In genomic region chr3:39188271-39189149, GRCh38 we compare ENCODE assay signal across 23 cellular contexts. TPM values are rescaled to one million over a fixed set of nuclear protein-coding genes. Genes with fewer than 3 reads are reported as not detected.
"Had no signal": no experiment of that assay in that cellular context is flagged by ENCODE, and none has a peak within 500 bp of the region (broad histone marks: within the 10 kb centered on the region; RNA-seq: fewer than 3 reads in every experiment).

No MANE protein-coding gene starts in this region.

- H3K9ac ChIP-seq: SK-N-SH had no signal

- DNase-seq: activated B cell treated with CpG ODN at 0.5 μM for 24 hours; activated CD4-positive, alpha-beta memory T cell treated with anti-CD3 and anti-CD28 coated beads for 36 hours; activated CD4-positive, alpha-beta T cell treated with anti-CD3 and anti-CD28 coated beads for 4 hours; activated CD8-positive, alpha-beta memory T cell treated with anti-CD3 and anti-CD28 coated beads, Interleukin-2, amount 10 ng/mL, durations not matched to agents 7 days and 5 days; activated naive CD4-positive, alpha-beta T cell treated with anti-CD3 and anti-CD28 coated beads for 36 hours; activated T-cell treated with anti-CD3 and anti-CD28 coated beads, Interleukin-2, amount 50 U/mL, for 1 hour; body of pancreas; cortex of kidney; SK-N-SH; stimulated activated CD4-positive, alpha-beta T cell treated with anti-CD3 and anti-CD28 coated beads, Interleukin-4, amount 100 ng/mL, for 24 hours; stimulated activated naive B cell treated with anti-CD40 and anti-IgM and Interleukin-4, amounts not matched to agents 10 μg/mL and 1 μg/mL and 100 μg/mL, for 72 hours; T-cell; T-helper 9 cell; thyroid gland had no signal

- H3K9me3 ChIP-seq: body of pancreas, gastroesophageal sphincter, heart left ventricle, SK-N-SH, thyroid gland had no signal

- ATAC-seq: activated CD8-positive, alpha-beta memory T cell treated with anti-CD3 and anti-CD28 coated beads, Interleukin-2, amount 10 ng/mL, durations not matched to agents 7 days and 5 days; body of pancreas; gastroesophageal sphincter; sciatic nerve; stimulated activated naive B cell treated with anti-CD40 and anti-IgM and Interleukin-4, amounts not matched to agents 10 μg/mL and 1 μg/mL and 100 μg/mL, for 72 hours; T-cell had no signal

- H3K27me3 ChIP-seq: body of pancreas, gastroesophageal sphincter, heart left ventricle, thyroid gland had no signal

- H3K36me3 ChIP-seq: gastroesophageal sphincter, thyroid gland had no signal

- H3K4me2 ChIP-seq: SK-N-SH had no signal

- H3K27ac ChIP-seq: body of pancreas, gastroesophageal sphincter, thyroid gland had no signal

- H3K4me3 ChIP-seq: body of pancreas, gastroesophageal sphincter, lung, thyroid gland had no signal

RNA-seq across cellular contexts. Expression of gene XIRP1, which starts 3.9 kb away (rescaled TPM):
- total RNA-seq: body of pancreas, mesothelial cell of epicardium, osteocyte, pulmonary artery endothelial cell, subcutaneous adipose tissue, T-cell, thyroid gland had no signal
- polyA plus RNA-seq: neural cell, SK-N-SH had no signal
